ENCODE assay signal across 14 cellular contexts in the genomic region with DNA sequence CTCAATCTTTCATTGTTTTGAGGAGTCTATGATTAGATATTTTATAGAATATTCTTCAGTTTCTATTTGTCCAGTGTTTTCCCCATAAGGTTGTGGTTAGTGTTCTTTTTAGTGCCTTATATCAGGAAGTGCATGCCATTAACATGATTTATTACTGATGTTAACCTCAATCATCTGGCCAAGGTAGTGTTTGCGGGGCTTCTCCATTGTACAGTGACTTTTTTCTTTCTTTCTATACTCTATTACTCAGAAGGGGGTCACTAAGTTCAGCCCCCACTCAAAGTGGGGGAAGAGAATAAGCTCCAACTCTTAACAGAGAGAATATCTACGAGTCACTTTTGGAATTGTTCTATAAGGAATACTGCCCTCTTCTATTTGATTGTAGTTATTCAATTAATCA.
DNase-seq lines count a peak whose midpoint lies in the region; ATAC-seq, FAIRE-seq and TF ChIP-seq lines count a peak whose summit lies in the region.
"Had no signal": no experiment of that assay in that cellular context is flagged by ENCODE, and none has a peak within 500 bp of the region (broad histone marks: within the 10 kb centered on the region; RNA-seq: fewer than 3 reads in every experiment).

No MANE protein-coding gene starts in this region.

- no peaks in the 10 kb centered on the region for H3K4me1 Mint-ChIP-seq in activated CD4-positive, alpha-beta T cell treated with anti-CD3 and anti-CD28 coated beads for 36 hours
- H3K4me1 Mint-ChIP-seq: CD14-positive monocyte had no signal

- intact Hi-C loops in PC-9 (cut with micrococcal nuclease; ENCODE audit: unreplicated experiment) (loop anchor here (1.0 to 10.0 kb wide), 3 partner anchors 100 to 1440 kb away; a partner anchor contains a TSS), endothelial cell of umbilical vein (cut with micrococcal nuclease) (no loop called here)
- intact Hi-C loops in activated CD4-positive, alpha-beta T cell treated with anti-CD3 and anti-CD28 coated beads for 36 hours (cut with DNase I, micrococcal nuclease): no loop called here

- POLR2A ChIA-PET in HEK293 (lab: Yijun Ruan, JAX) (no interaction called here), PC-9 (lab: Charles Lee; ENCODE audit: unreplicated experiment) (interaction anchor here (0.5 kb wide), 1 partner anchor 1610 kb away, joined by 3 read pairs; a partner anchor contains a TSS), endothelial cell of umbilical vein (lab: Charles Lee) (no interaction called here)
- POLR2A ChIA-PET in activated CD4-positive, alpha-beta T cell treated with anti-CD3 and anti-CD28 coated beads for 36 hours (lab: Charles Lee): no interaction called here

- dilution Hi-C loops in endothelial cell of umbilical vein (cut with MboI; ENCODE audit: extremely low pct_ligation_motif_present, low sequenced_read_pairs): no loop called here

- peak; percentile 15 to 86 for DNase-seq in PC-9
- DNase-seq in endothelial cell of umbilical vein (ENCODE audit: low read depth, low spot score): peak; percentile 86
- peak; percentile 65 for DNase-seq in renal cortical epithelial cell (ENCODE audit: low read depth)
- no peak for DNase-seq in activated CD4-positive, alpha-beta T cell treated with anti-CD3 and anti-CD28 coated beads for 36 hours
- DNase-seq: activated gamma-delta T cell, heart left ventricle, NCI-H446 treated with DMSO at 0.1 percent for 48 hours, OCI-M1, psoas muscle had no signal

- no peak for FAIRE-seq in endothelial cell of umbilical vein (lab: Jason Lieb, UNC)

- H3K79me2 ChIP-seq in PC-9 (ENCODE audit: low read depth): no peaks in the 10 kb centered on the region
- H3K79me2 ChIP-seq in endothelial cell of umbilical vein (ENCODE audit: control insufficient read depth, insufficient read depth, low read length): no peaks in the 10 kb centered on the region

- TF ChIP-seq CTCF in HEK293 (tag by site-specific recombination; IDR thresholded peaks at IDR 0.05) (no peak), PC-9 (conservative IDR thresholded peaks at IDR 0.05) (no peak), endothelial cell of umbilical vein (IDR thresholded peaks at IDR 0.05; ENCODE audit: extremely low read depth in 1 of 2, insufficient read depth in 1 of 2, low read depth in 1 of 2, low read length in 2 of 2) (no peak)

- H3K9ac ChIP-seq in endothelial cell of umbilical vein (replicated peaks; ENCODE audit: extremely low read depth, insufficient read depth, low read length): peak overlapping the region; percentile 17

- no peaks in the 10 kb centered on the region for H3K36me3 Mint-ChIP-seq in activated CD4-positive, alpha-beta T cell treated with anti-CD3 and anti-CD28 coated beads for 36 hours (ENCODE audit: low read depth)
- H3K36me3 Mint-ChIP-seq: CD14-positive monocyte had no signal

- no peak overlapping the region for H3K4me3 Mint-ChIP-seq in activated CD4-positive, alpha-beta T cell treated with anti-CD3 and anti-CD28 coated beads for 36 hours
- H3K4me3 Mint-ChIP-seq: CD14-positive monocyte had no signal

- H3K27ac ChIP-seq in HEK293 (ENCODE audit: extremely low read depth, low read depth, low read length) (no peak overlapping the region), PC-9 (peak overlapping the region; percentile 66), endothelial cell of umbilical vein (ENCODE audit: insufficient read depth, low read depth, low read length) (peak overlapping the region; percentile 66)
- H3K27ac ChIP-seq: heart left ventricle, psoas muscle, thoracic aorta had no signal

- no peak overlapping the region for H3K27ac Mint-ChIP-seq in activated CD4-positive, alpha-beta T cell treated with anti-CD3 and anti-CD28 coated beads for 36 hours
- H3K27ac Mint-ChIP-seq: CD14-positive monocyte had no signal

- no peaks in the 10 kb centered on the region for H3K36me3 ChIP-seq in HEK293 (ENCODE audit: control insufficient read depth in 2 of 2, insufficient read depth in 1 of 2, low read length in 2 of 2)
- no peaks in the 10 kb centered on the region for H3K36me3 ChIP-seq in PC-9 (ENCODE audit: low read depth)
- no peaks in the 10 kb centered on the region for H3K36me3 ChIP-seq in endothelial cell of umbilical vein (ENCODE audit: control insufficient read depth in 2 of 2, extremely low read depth in 1 of 2, insufficient read depth in 2 of 2, low read length in 2 of 2)
- H3K36me3 ChIP-seq: heart left ventricle, thoracic aorta had no signal

- H3K9me1 ChIP-seq in endothelial cell of umbilical vein (replicated peaks; ENCODE audit: control insufficient read depth, extremely low read depth, insufficient read depth, low read length): no peaks in the 10 kb centered on the region

- H3K4me2 ChIP-seq in PC-9: peak overlapping the region; percentile 34
- H3K4me2 ChIP-seq in endothelial cell of umbilical vein (ENCODE audit: insufficient read depth, low read length): peak overlapping the region; percentile 40

- no TSS peak for BruUV-seq in PC-9 (replicated peaks; lab: Mats Ljungman, UMichigan)
- no TSS peak for BruUV-seq in endothelial cell of umbilical vein (replicated peaks; lab: Mats Ljungman, UMichigan)

- no peaks in the 10 kb centered on the region for H3K27me3 ChIP-seq in PC-9 (ENCODE audit: insufficient read depth, low read depth)
- no peaks in the 10 kb centered on the region for H3K27me3 ChIP-seq in endothelial cell of umbilical vein (ENCODE audit: control insufficient read depth in 2 of 2, insufficient read depth in 2 of 2, low read length in 2 of 2)
- H3K27me3 ChIP-seq: heart left ventricle had no signal

- H3K4me1 ChIP-seq in HEK293 (ENCODE audit: control insufficient read depth, insufficient read depth, low read length): no peaks in the 10 kb centered on the region
- peaks cover 46% of the 10 kb centered on the region for H3K4me1 ChIP-seq in PC-9 (replicated peaks; ENCODE audit: insufficient read depth)
- H3K4me1 ChIP-seq in endothelial cell of umbilical vein (ENCODE audit: control insufficient read depth, extremely low read depth, insufficient read depth, low read length): peaks cover 38% of the 10 kb centered on the region
- H3K4me1 ChIP-seq: psoas muscle had no signal

- no peaks in the 10 kb centered on the region for H3K9me3 Mint-ChIP-seq in activated CD4-positive, alpha-beta T cell treated with anti-CD3 and anti-CD28 coated beads for 36 hours (ENCODE audit: low read depth)

- no peaks in the 10 kb centered on the region for H3K27me3 Mint-ChIP-seq in activated CD4-positive, alpha-beta T cell treated with anti-CD3 and anti-CD28 coated beads for 36 hours

- H4K20me1 ChIP-seq in PC-9 (ENCODE audit: insufficient read depth) (no peaks in the 10 kb centered on the region), endothelial cell of umbilical vein (replicated peaks; ENCODE audit: control insufficient read depth, extremely low read depth, insufficient read depth, low read length) (no peaks in the 10 kb centered on the region)

- TF ChIP-seq POLR2A in endothelial cell of umbilical vein (IDR thresholded peaks at IDR 0.05; ENCODE audit: low read depth, low read length): no peak

- H2AFZ ChIP-seq in PC-9: peak overlapping the region; percentile 21; the same call in 1 of the 2 replicates
- peak overlapping the region; percentile 15 for H2AFZ ChIP-seq in endothelial cell of umbilical vein (ENCODE audit: low read depth, low read length)

- H3F3A ChIP-seq in PC-9 (ENCODE audit: insufficient read depth, low read depth): peaks cover 12% of the 10 kb centered on the region

- CTCF ChIA-PET in HEK293 (lab: Yijun Ruan, JAX) (interaction anchor here (0.5 to 0.8 kb wide), 3 partner anchors 9 to 75 kb away, joined by 3 read pairs; no protein-coding TSS in a partner anchor), PC-9 (lab: Charles Lee) (no interaction called here), endothelial cell of umbilical vein (lab: Charles Lee) (interaction anchor here (1.0 to 1.3 kb wide), 4 partner anchors 12 to 323 kb away, joined by 3 to 7 read pairs (median 4); no protein-coding TSS in a partner anchor)
- CTCF ChIA-PET in activated CD4-positive, alpha-beta T cell treated with anti-CD3 and anti-CD28 coated beads for 36 hours (lab: Charles Lee): interaction anchor here (0.6 kb wide), 1 partner anchor 27 kb away, joined by 4 read pairs; no protein-coding TSS in a partner anchor

- no peak for ATAC-seq in GM19467 (IDR thresholded peaks at IDR 0.05; ENCODE audit: unreplicated experiment)
- no peak for ATAC-seq in activated CD4-positive, alpha-beta T cell treated with anti-CD3 and anti-CD28 coated beads for 36 hours
- no peak for ATAC-seq in HG03521 (IDR thresholded peaks at IDR 0.05; ENCODE audit: unreplicated experiment)
- ATAC-seq: heart left ventricle, psoas muscle had no signal

- no peaks in the 10 kb centered on the region for H3K9me2 ChIP-seq in PC-9 (ENCODE audit: insufficient read depth)

- no peaks in the 10 kb centered on the region for H3K9me3 ChIP-seq in HEK293 (ENCODE audit: control insufficient read depth, insufficient read depth, low read depth, low read length)
- H3K9me3 ChIP-seq in PC-9 (ENCODE audit: insufficient read depth, low read depth): no peaks in the 10 kb centered on the region; the same call in 1 of the 2 replicates
- no peaks in the 10 kb centered on the region for H3K9me3 ChIP-seq in endothelial cell of umbilical vein (replicated peaks; ENCODE audit: control insufficient read depth, insufficient read depth, low read length)
- H3K9me3 ChIP-seq: heart left ventricle, psoas muscle, thoracic aorta had no signal

- H3K4me3 ChIP-seq in HEK293 (ENCODE audit: low read depth, low read length) (no peak overlapping the region), PC-9 (no peak overlapping the region), endothelial cell of umbilical vein (replicated peaks in 1 of 3; ENCODE audit: insufficient read depth in 1 of 3, low read depth in 1 of 3, low read length in 3 of 3) (no peak overlapping the region)
- H3K4me3 ChIP-seq: heart left ventricle, psoas muscle, thoracic aorta had no signal

TF ChIP-seq in HEK293, 187 proteins besides CTCF, POLR2A, EP300 and RAD21:
- TF ChIP-seq ZNF48 (tag by site-specific recombination; IDR thresholded peaks at IDR 0.05) (no peak), MEIS1 (CRISPR knock-in tag; IDR thresholded peaks at IDR 0.05; ENCODE audit: borderline replicate concordance) (peak; percentile 69; the same call in 1 of the 2 replicates)

TF ChIP-seq in endothelial cell of umbilical vein, 7 proteins besides CTCF, POLR2A, EP300 and RAD21 (continues in another document):
- TF ChIP-seq JUN (IDR thresholded peaks at IDR 0.05; ENCODE audit: borderline replicate concordance, insufficient read depth, insufficient read length, low read depth) (peak; percentile 40), FOS (IDR thresholded peaks at IDR 0.05; ENCODE audit: borderline replicate concordance, insufficient read depth, low read length) (peak; percentile 58), GATA2 (IDR thresholded peaks at IDR 0.05; ENCODE audit: insufficient read depth, insufficient read length, low read depth, low read length) (no peak), EZH2 (IDR thresholded peaks at IDR 0.05; ENCODE audit: borderline replicate concordance, low read depth, low read length, severe bottlenecking) (no peak), POLR2AphosphoS5 (IDR thresholded peaks at IDR 0.05; ENCODE audit: insufficient read depth, low read depth, low read length) (peak; percentile 17)
- TF ChIP-seq, protein P1, sequence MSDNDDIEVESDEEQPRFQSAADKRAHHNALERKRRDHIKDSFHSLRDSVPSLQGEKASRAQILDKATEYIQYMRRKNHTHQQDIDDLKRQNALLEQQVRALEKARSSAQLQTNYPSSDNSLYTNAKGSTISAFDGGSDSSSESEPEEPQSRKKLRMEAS (IDR thresholded peaks at IDR 0.05; ENCODE audit: insufficient read depth, insufficient read length): no peak
